In the genomic region with DNA sequence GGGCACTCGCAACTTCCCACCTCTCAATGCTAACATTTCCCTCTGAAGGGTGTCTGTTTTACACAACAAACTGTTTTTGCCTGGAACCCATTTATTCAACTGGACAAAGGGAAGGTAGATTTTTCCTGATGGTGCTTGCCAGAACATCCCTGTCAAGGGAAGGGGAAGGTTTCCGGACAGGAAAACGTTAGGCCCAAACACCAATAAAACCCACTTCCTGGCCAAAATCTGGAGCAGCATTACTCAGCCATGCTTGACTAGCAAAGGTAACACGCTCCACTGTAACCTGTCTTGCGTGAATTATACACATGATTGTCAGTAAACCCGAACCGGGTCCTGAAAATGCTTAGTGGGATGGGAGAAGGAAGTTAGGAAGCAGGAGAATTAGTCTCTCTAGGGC, we compare ENCODE assay signal across 29 cellular contexts.
"Had no signal": no experiment of that assay in that cellular context is flagged by ENCODE, and none has a peak within 500 bp of the region (broad histone marks: within the 10 kb centered on the region; RNA-seq: fewer than 3 reads in every experiment).

No MANE protein-coding gene starts in this region.

- H3K4me3 ChIP-seq: ascending aorta, breast epithelium, cardiac muscle cell, colonic mucosa had no signal

- DNase-seq: activated CD4-positive, alpha-beta memory T cell treated with anti-CD3 and anti-CD28 coated beads, Interleukin-2, amount 10 ng/mL, durations not matched to agents 7 days and 5 days; activated CD4-positive, alpha-beta T cell treated with anti-CD3 and anti-CD28 coated beads for 1 hour; activated CD4-positive, alpha-beta T cell treated with anti-CD3 and anti-CD28 coated beads for 4 hours; activated CD4-positive, alpha-beta T cell treated with anti-CD3 and anti-CD28 coated beads, Interleukin-2, amount 10 ng/mL, durations not matched to agents 7 days and 5 days; activated CD4-positive, alpha-beta T cell treated with anti-CD3 and anti-CD28 coated beads, Interleukin-2, amount 50 U/mL, for 4 hours; activated CD8-positive, alpha-beta memory T cell treated with anti-CD3 and anti-CD28 coated beads, Interleukin-2, amount 50 U/mL, for 48 hours; activated gamma-delta T cell; activated naive CD4-positive, alpha-beta T cell; activated naive CD4-positive, alpha-beta T cell treated with anti-CD3 and anti-CD28 coated beads, Interleukin-2, amount 10 ng/mL, durations not matched to agents 7 days and 5 days; activated naive CD8-positive, alpha-beta T cell treated with anti-CD3 and anti-CD28 coated beads, Interleukin-2, amount 10 ng/mL, durations not matched to agents 7 days and 5 days; activated T-cell treated with anti-CD3 and anti-CD28 coated beads for 4 hours; activated T-cell treated with anti-CD3 and anti-CD28 coated beads, Interleukin-2, amount 50 U/mL, for 24 hours; activated T-cell treated with anti-CD3 and anti-CD28 coated beads, Interleukin-2, amount 50 U/mL, for 72 hours; central memory CD4-positive, alpha-beta T cell; cerebellar nuclear complex; colonic mucosa; effector CD4-positive, alpha-beta T cell; effector memory CD8-positive, alpha-beta T cell; foreskin fibroblast; head of caudate nucleus; T-helper 2 cell had no signal

- H3K4me1 ChIP-seq: ascending aorta, breast epithelium, colonic mucosa had no signal

- H3K4me1 Mint-ChIP-seq: activated CD4-positive, alpha-beta memory T cell treated with anti-CD3 and anti-CD28 coated beads, Interleukin-2, amount 10 ng/mL, durations not matched to agents 7 days and 5 days; activated CD4-positive, alpha-beta T cell treated with anti-CD3 and anti-CD28 coated beads, Interleukin-2, amount 10 ng/mL, durations not matched to agents 7 days and 5 days; activated naive CD4-positive, alpha-beta T cell treated with anti-CD3 and anti-CD28 coated beads, Interleukin-2, amount 10 ng/mL, durations not matched to agents 7 days and 5 days; activated naive CD8-positive, alpha-beta T cell treated with anti-CD3 and anti-CD28 coated beads, Interleukin-2, amount 10 ng/mL, durations not matched to agents 7 days and 5 days; brain had no signal

- H3K36me3 ChIP-seq: ascending aorta, breast epithelium, cardiac muscle cell, colonic mucosa had no signal

- ATAC-seq: activated naive CD4-positive, alpha-beta T cell treated with anti-CD3 and anti-CD28 coated beads, Interleukin-2, amount 50 U/mL, for 72 hours; activated T-cell treated with anti-CD3 and anti-CD28 coated beads, Interleukin-2, amount 50 U/mL, for 72 hours; effector memory CD8-positive, alpha-beta T cell; esophagus mucosa; WTC11 had no signal

- H3K27ac Mint-ChIP-seq: activated CD4-positive, alpha-beta memory T cell treated with anti-CD3 and anti-CD28 coated beads, Interleukin-2, amount 10 ng/mL, durations not matched to agents 7 days and 5 days; activated CD4-positive, alpha-beta T cell treated with anti-CD3 and anti-CD28 coated beads, Interleukin-2, amount 10 ng/mL, durations not matched to agents 7 days and 5 days; activated naive CD4-positive, alpha-beta T cell treated with anti-CD3 and anti-CD28 coated beads, Interleukin-2, amount 10 ng/mL, durations not matched to agents 7 days and 5 days; activated naive CD8-positive, alpha-beta T cell treated with anti-CD3 and anti-CD28 coated beads, Interleukin-2, amount 10 ng/mL, durations not matched to agents 7 days and 5 days; activated T-cell treated with anti-CD3 and anti-CD28 coated beads, Interleukin-2, amount 50 U/mL, for 24 hours; activated T-cell treated with anti-CD3 and anti-CD28 coated beads, Interleukin-2, amount 50 U/mL, for 72 hours; brain; effector memory CD8-positive, alpha-beta T cell; WTC11 had no signal

- H3K4me3 Mint-ChIP-seq: activated CD4-positive, alpha-beta memory T cell treated with anti-CD3 and anti-CD28 coated beads, Interleukin-2, amount 10 ng/mL, durations not matched to agents 7 days and 5 days; activated CD4-positive, alpha-beta T cell treated with anti-CD3 and anti-CD28 coated beads, Interleukin-2, amount 10 ng/mL, durations not matched to agents 7 days and 5 days; activated naive CD4-positive, alpha-beta T cell treated with anti-CD3 and anti-CD28 coated beads, Interleukin-2, amount 10 ng/mL, durations not matched to agents 7 days and 5 days; activated naive CD8-positive, alpha-beta T cell treated with anti-CD3 and anti-CD28 coated beads, Interleukin-2, amount 10 ng/mL, durations not matched to agents 7 days and 5 days; activated T-cell treated with anti-CD3 and anti-CD28 coated beads, Interleukin-2, amount 50 U/mL, for 24 hours; activated T-cell treated with anti-CD3 and anti-CD28 coated beads, Interleukin-2, amount 50 U/mL, for 72 hours; brain; effector memory CD8-positive, alpha-beta T cell; WTC11 had no signal

- H3K9me3 Mint-ChIP-seq: activated CD4-positive, alpha-beta memory T cell treated with anti-CD3 and anti-CD28 coated beads, Interleukin-2, amount 10 ng/mL, durations not matched to agents 7 days and 5 days; activated CD4-positive, alpha-beta T cell treated with anti-CD3 and anti-CD28 coated beads, Interleukin-2, amount 10 ng/mL, durations not matched to agents 7 days and 5 days; activated naive CD4-positive, alpha-beta T cell treated with anti-CD3 and anti-CD28 coated beads, Interleukin-2, amount 10 ng/mL, durations not matched to agents 7 days and 5 days; activated naive CD4-positive, alpha-beta T cell treated with anti-CD3 and anti-CD28 coated beads, Interleukin-2, amount 50 U/mL, for 72 hours; activated naive CD8-positive, alpha-beta T cell treated with anti-CD3 and anti-CD28 coated beads, Interleukin-2, amount 10 ng/mL, durations not matched to agents 7 days and 5 days; activated T-cell treated with anti-CD3 and anti-CD28 coated beads, Interleukin-2, amount 50 U/mL, for 24 hours; activated T-cell treated with anti-CD3 and anti-CD28 coated beads, Interleukin-2, amount 50 U/mL, for 72 hours; brain; effector memory CD8-positive, alpha-beta T cell had no signal

- H3K27me3 Mint-ChIP-seq: activated T-cell treated with anti-CD3 and anti-CD28 coated beads, Interleukin-2, amount 50 U/mL, for 24 hours had no signal

- H3K36me3 Mint-ChIP-seq: activated naive CD4-positive, alpha-beta T cell treated with anti-CD3 and anti-CD28 coated beads, Interleukin-2, amount 10 ng/mL, durations not matched to agents 7 days and 5 days; activated naive CD4-positive, alpha-beta T cell treated with anti-CD3 and anti-CD28 coated beads, Interleukin-2, amount 50 U/mL, for 72 hours; activated naive CD8-positive, alpha-beta T cell treated with anti-CD3 and anti-CD28 coated beads, Interleukin-2, amount 10 ng/mL, durations not matched to agents 7 days and 5 days; brain; WTC11 had no signal

- H3K27me3 ChIP-seq: ascending aorta, breast epithelium, cardiac muscle cell, colonic mucosa had no signal

- H3K9me3 ChIP-seq: ascending aorta, breast epithelium, colonic mucosa had no signal

- H3K27ac ChIP-seq: ascending aorta, breast epithelium, cardiac muscle cell, colonic mucosa, epithelial cell of prostate had no signal
